In genomic region chr12:26918321-26919215, GRCh38 we compare ENCODE assay signal across 11 cellular contexts. TPM values are rescaled to one million over a fixed set of nuclear protein-coding genes. Genes with fewer than 3 reads are reported as not detected.
DNase-seq lines count a peak whose midpoint lies in the region; ATAC-seq, FAIRE-seq and TF ChIP-seq lines count a peak whose summit lies in the region.
"Had no signal": no experiment of that assay in that cellular context is flagged by ENCODE, and none has a peak within 500 bp of the region (broad histone marks: within the 10 kb centered on the region; RNA-seq: fewer than 3 reads in every experiment).

No MANE protein-coding gene starts in this region.

- H3K79me2 ChIP-seq in osteoblast (ENCODE audit: insufficient read depth, low read length) = no peaks in the 10 kb centered on the region

- H3K4me3 ChIP-seq in fibroblast of the aortic adventitia (ENCODE audit: low read depth, low read length) = no peak overlapping the region
- no peak overlapping the region for H3K4me3 ChIP-seq in osteoblast (ENCODE audit: insufficient read depth, low read length)

- peaks cover 22% of the 10 kb centered on the region for H3K36me3 ChIP-seq in osteoblast (ENCODE audit: insufficient read depth, low read length)

- H3K4me1 ChIP-seq in osteoblast (ENCODE audit: insufficient read depth, low read length) = no peaks in the 10 kb centered on the region

- no peak for DNase-seq in D721Med (ENCODE audit: insufficient read length, low spot score)
- DNase-seq in fibroblast of the aortic adventitia (ENCODE audit: low read depth) = peak; percentile 34
- DNase-seq in osteoblast (ENCODE audit: insufficient read length, low spot score, missing footprints) = peak; percentile 8
- no peak for DNase-seq in NCI-H2227 treated with DMSO at 0.1 percent for 48 hours (lab: John Stamatoyannopoulos, UW)
- no peak for DNase-seq in SHP77 treated with DMSO at 0.1 percent for 48 hours (lab: John Stamatoyannopoulos, UW)
- DNase-seq: CD8-positive, alpha-beta T cell; MV-4-11; NCI-H526 treated with DMSO at 0.1 percent for 48 hours had no signal

- H3K9me3 ChIP-seq in osteoblast (ENCODE audit: low read depth, low read length) = no peaks in the 10 kb centered on the region

- H3K27ac ChIP-seq in VCaP = peak overlapping the region; percentile 59
- H3K27ac ChIP-seq in osteoblast (ENCODE audit: low read depth, low read length) = no peak overlapping the region

- no peak for ATAC-seq in GM18517 (IDR thresholded peaks at IDR 0.05; ENCODE audit: unreplicated experiment)
- ATAC-seq in GM19023 (IDR thresholded peaks at IDR 0.05; ENCODE audit: unreplicated experiment) = no peak
- ATAC-seq: CD8-positive, alpha-beta T cell had no signal

- no peak overlapping the region for H2AFZ ChIP-seq in osteoblast (ENCODE audit: low read length)

- no peaks in the 10 kb centered on the region for H3K27me3 ChIP-seq in osteoblast (ENCODE audit: insufficient read depth, low read length)

- peak; percentile 38 for FAIRE-seq in D721Med (lab: Jason Lieb, UNC)

- no peaks in the 10 kb centered on the region for H4K20me1 ChIP-seq in osteoblast (ENCODE audit: insufficient read depth, low read length)

- no peak overlapping the region for H3K4me2 ChIP-seq in osteoblast (ENCODE audit: insufficient read depth, low read length)

- TF ChIP-seq CTCF in D721Med (IDR thresholded peaks at IDR 0.05; ENCODE audit: insufficient read depth, missing control alignments) (no peak), VCaP (conservative IDR thresholded peaks at IDR 0.05) (peak; percentile 72), fibroblast of the aortic adventitia (IDR thresholded peaks at IDR 0.05; ENCODE audit: insufficient read depth, low read length) (peak; percentile 45), osteoblast (IDR thresholded peaks at IDR 0.05; ENCODE audit: extremely low read depth, low read depth, low read length) (peak; percentile 19)

RNA-seq across cellular contexts. Expression of gene INTS13, which starts 19.2 kb away (rescaled TPM):
- total RNA-seq in fibroblast of the aortic adventitia (ENCODE audit: low replicate concordance) (12.4 and 52.2 TPM in 2 replicates), osteoblast (25.9 and 26.1 TPM in 2 replicates)

RNA-seq across cellular contexts. Expression of gene FGFR1OP2, which starts 19.7 kb away (rescaled TPM):
- total RNA-seq in fibroblast of the aortic adventitia (ENCODE audit: low replicate concordance) = 37.0 and 52.5 TPM in 2 replicates
- 47.8 and 48.0 TPM in 2 replicates for total RNA-seq in osteoblast

Comparison
In these comparisons a context has a peak if more than half of its experiments do, and no peak if none do; other contexts are left out.
1. DNase-seq: peak in fibroblast of the aortic adventitia (single experiment) and osteoblast (single experiment); none in D721Med (single experiment), NCI-H2227 treated with DMSO at 0.1 percent for 48 hours (single experiment) and SHP77 treated with DMSO at 0.1 percent for 48 hours (single experiment).